In genomic region chr6:118895241-118895561, GRCh38 we compare ENCODE assay signal across 1 cellular context.
TF ChIP-seq lines count a peak whose summit lies in the region.

No MANE protein-coding gene starts in this region.

TF ChIP-seq in K562, 482 proteins besides CTCF, POLR2A, EP300 and RAD21 (continued from another document and continues in another):
- TF ChIP-seq ZBTB11 (CRISPR knock-in tag; IDR thresholded peaks at IDR 0.05) (no peak), MAFF (IDR thresholded peaks at IDR 0.05; ENCODE audit: low read length) (no peak), RBM39 (optimal IDR thresholded peaks at IDR 0.05; ENCODE audit: low read depth, low read length) (no peak), SMAD2 (IDR thresholded peaks at IDR 0.05; ENCODE audit: low read depth, low read length) (no peak), DEAF1 (CRISPR knock-in tag; IDR thresholded peaks at IDR 0.05) (no peak), JUN (IDR thresholded peaks at IDR 0.05; ENCODE audit: borderline replicate concordance, low read depth, low read length) (no peak), JUN (CRISPR knock-in tag; IDR thresholded peaks at IDR 0.05; ENCODE audit: borderline replicate concordance) (no peak), MLLT1 (IDR thresholded peaks at IDR 0.05) (peak; percentile 15 to 40; a peak in 1 of 4 replicates), RBM22 (IDR thresholded peaks at IDR 0.05; ENCODE audit: low read depth, low read length, poor library complexity, severe bottlenecking) (no peak), ZBTB7A (IDR thresholded peaks at IDR 0.05; ENCODE audit: borderline replicate concordance, control insufficient read depth, low read depth, low read length) (no peak), RFX5 (IDR thresholded peaks at IDR 0.05; ENCODE audit: low read depth, low read length) (no peak), ZNF407 (IDR thresholded peaks at IDR 0.05; ENCODE audit: low read depth) (no peak), HSF4 (CRISPR knock-in tag; IDR thresholded peaks at IDR 0.05; ENCODE audit: borderline replicate concordance) (no peak), KDM1A (IDR thresholded peaks at IDR 0.05) (no peak), TAF1 (IDR thresholded peaks at IDR 0.05; ENCODE audit: control insufficient read depth, extremely low read depth, insufficient read depth, low read length, severe bottlenecking) (peak; percentile 62), CREB1 (IDR thresholded peaks at IDR 0.05) (no peak), CREB1 (CRISPR knock-in tag; IDR thresholded peaks at IDR 0.05) (no peak), SIN3B (IDR thresholded peaks at IDR 0.05; ENCODE audit: low read depth) (no peak), VEZF1 (CRISPR knock-in tag; IDR thresholded peaks at IDR 0.05) (peak; percentile 27), BHLHE40 (IDR thresholded peaks at IDR 0.05; ENCODE audit: low read length) (no peak), SMAD1 (IDR thresholded peaks at IDR 0.05; ENCODE audit: low read depth, low read length, partially characterized antibody) (no peak), HES1 (IDR thresholded peaks at IDR 0.05; ENCODE audit: low read depth) (no peak), EHMT2 (IDR thresholded peaks at IDR 0.05) (no peak), GATAD2B (IDR thresholded peaks at IDR 0.05; ENCODE audit: borderline replicate concordance) (0 out of 2 replicates have a peak, but pooled peaks have one; percentile 51), ZNF124 (CRISPR knock-in tag; IDR thresholded peaks at IDR 0.05) (no peak), ZNF395 (CRISPR knock-in tag; IDR thresholded peaks at IDR 0.05) (no peak), E2F5 (CRISPR knock-in tag; IDR thresholded peaks at IDR 0.05) (no peak), SMARCC2 (IDR thresholded peaks at IDR 0.05; ENCODE audit: low read depth) (no peak), ZNF518B (CRISPR knock-in tag; IDR thresholded peaks at IDR 0.05) (no peak)
